ENCODE assay signal across 22 cellular contexts in genomic region chr10:22705534-22705933, GRCh38. TPM values are rescaled to one million over a fixed set of nuclear protein-coding genes. Genes with fewer than 3 reads are reported as not detected.
DNase-seq lines count a peak whose midpoint lies in the region; ATAC-seq and TF ChIP-seq lines count a peak whose summit lies in the region.
"Had no signal": no experiment of that assay in that cellular context is flagged by ENCODE, and none has a peak within 500 bp of the region (broad histone marks: within the 10 kb centered on the region; RNA-seq: fewer than 3 reads in every experiment).

No MANE protein-coding gene starts in this region.

- no peaks in the 10 kb centered on the region for H3K9me3 ChIP-seq in naive thymus-derived CD4-positive, alpha-beta T cell (ENCODE audit: control insufficient read depth in 2 of 3, low read length in 3 of 3)
- no peaks in the 10 kb centered on the region for H3K9me3 ChIP-seq in psoas muscle
- H3K9me3 ChIP-seq: adrenal gland, heart left ventricle, left ventricle myocardium inferior, uterus had no signal

- H3K36me3 Mint-ChIP-seq in CD14-positive monocyte = peaks cover 27 to 36% of the 10 kb centered on the region in 2 donors
- peaks cover 31% of the 10 kb centered on the region for H3K36me3 Mint-ChIP-seq in activated T-helper 17 cell treated with anti-CD3 and anti-CD28 coated beads, Interleukin-2, amount 50 U/mL, for 72 hours (ENCODE audit: low read depth)
- peaks cover 5 to 58% (median 38%) of the 10 kb centered on the region in 5 donors for H3K36me3 Mint-ChIP-seq in naive thymus-derived CD4-positive, alpha-beta T cell

- TF ChIP-seq CTCF in CD14-positive monocyte (IDR thresholded peaks at IDR 0.05) = no peak
- no peak for TF ChIP-seq CTCF in GM12865 (IDR thresholded peaks at IDR 0.05; ENCODE audit: insufficient read depth, low read depth, low read length, missing control alignments)
- no peak for TF ChIP-seq CTCF in psoas muscle (IDR thresholded peaks at IDR 0.05)

- no peaks in the 10 kb centered on the region for H3K27me3 ChIP-seq in naive thymus-derived CD4-positive, alpha-beta T cell (ENCODE audit: control insufficient read depth in 2 of 2, insufficient read depth in 2 of 2, low read length in 2 of 2)
- no peaks in the 10 kb centered on the region for H3K27me3 ChIP-seq in psoas muscle (ENCODE audit: insufficient read depth in 3 of 3, low read length in 2 of 3)
- H3K27me3 ChIP-seq: adrenal gland, heart left ventricle, uterus had no signal

- CTCF ChIA-PET in naive thymus-derived CD4-positive, alpha-beta T cell (lab: Charles Lee) = interaction anchor here (0.5 kb wide), 1 partner anchor 234 kb away, joined by 3 read pairs; no protein-coding TSS in a partner anchor

- intact Hi-C loops in CD14-positive monocyte (cut with micrococcal nuclease) = no loop called here
- intact Hi-C loops in naive thymus-derived CD4-positive, alpha-beta T cell (cut with micrococcal nuclease) = loop anchor here in 1 of 2 donors (2.0 kb wide), 1 partner anchor 15 kb away; no protein-coding TSS in a partner anchor
- intact Hi-C loops in psoas muscle (cut with DNase I) = no loop called here

- ATAC-seq in activated T-helper 17 cell treated with anti-CD3 and anti-CD28 coated beads, Interleukin-2, amount 50 U/mL, for 72 hours (replicated peaks) = no peak
- ATAC-seq in naive thymus-derived CD4-positive, alpha-beta T cell = no peak
- no peak for ATAC-seq in psoas muscle
- ATAC-seq: GM23338 had no signal

- peaks cover 54 to 96% of the 10 kb centered on the region in 2 donors for H3K4me1 ChIP-seq in naive thymus-derived CD4-positive, alpha-beta T cell (ENCODE audit: control insufficient read depth in 2 of 2, insufficient read depth in 2 of 2, low read length in 2 of 2)
- peaks cover 1% of the 10 kb centered on the region for H3K4me1 ChIP-seq in psoas muscle
- H3K4me1 ChIP-seq: uterus had no signal

- H3K27ac ChIP-seq in naive thymus-derived CD4-positive, alpha-beta T cell (ENCODE audit: low read depth, low read length) = no peak overlapping the region
- H3K27ac ChIP-seq in psoas muscle = no peak overlapping the region
- H3K27ac ChIP-seq: left ventricle myocardium inferior, uterus had no signal

- peaks cover 81% of the 10 kb centered on the region for H3K4me1 Mint-ChIP-seq in CD14-positive monocyte
- peaks cover 79% of the 10 kb centered on the region for H3K4me1 Mint-ChIP-seq in activated T-helper 17 cell treated with anti-CD3 and anti-CD28 coated beads, Interleukin-2, amount 50 U/mL, for 72 hours
- peaks cover 86 to 100% (median 99%) of the 10 kb centered on the region in 7 donors for H3K4me1 Mint-ChIP-seq in naive thymus-derived CD4-positive, alpha-beta T cell

- peak overlapping the region in 1 of 2 donors; percentile 32 for H3K4me3 Mint-ChIP-seq in CD14-positive monocyte
- H3K4me3 Mint-ChIP-seq in activated T-helper 17 cell treated with anti-CD3 and anti-CD28 coated beads, Interleukin-2, amount 50 U/mL, for 72 hours = peak overlapping the region; percentile 29
- H3K4me3 Mint-ChIP-seq in naive thymus-derived CD4-positive, alpha-beta T cell = peak overlapping the region in 7 of 10 donors; percentile 25 to 68 (median 55)
- H3K4me3 Mint-ChIP-seq: activated T-helper 1 cell treated with anti-CD3 and anti-CD28 coated beads, Interleukin-12 subunit alpha, Interleukin-12 subunit beta, Interleukin-2, Interleukin-4 antibody, amounts not matched to agents 30 ng/mL and 10 ng/mL and 1 ng/mL, durations not matched to agents 14 hours and 24 hours and 36 hours; GM23338 had no signal

- 97 to 99% (median 97%) methylated on average over 5 of the region's 5 CpGs for WGBS in psoas muscle, 3 donors

- H3K27me3 Mint-ChIP-seq in CD14-positive monocyte (ENCODE audit: low read depth in 3 of 3) = peaks cover 0 to 4% (median 2%) of the 10 kb centered on the region in 3 donors
- no peaks in the 10 kb centered on the region for H3K27me3 Mint-ChIP-seq in activated T-helper 17 cell treated with anti-CD3 and anti-CD28 coated beads, Interleukin-2, amount 50 U/mL, for 72 hours
- H3K27me3 Mint-ChIP-seq in naive thymus-derived CD4-positive, alpha-beta T cell = no peaks in the 10 kb centered on the region

- POLR2A ChIA-PET in naive thymus-derived CD4-positive, alpha-beta T cell (lab: Charles Lee) = interaction anchor here (0.8 to 2.1 kb wide), 6 partner anchors 23 to 51 kb away, joined by 3 to 10 read pairs (median 6); no protein-coding TSS in a partner anchor

- DNase-seq in CD14-positive monocyte (ENCODE audit: low spot score) (no peak), GM12865 (ENCODE audit: low read depth) (no peak), NCI-H2196 treated with DMSO at 0.1 percent for 48 hours (lab: John Stamatoyannopoulos, UW; ENCODE audit: unreplicated experiment) (no peak), SKM-1 (lab: John Stamatoyannopoulos, UW; ENCODE audit: unreplicated experiment) (no peak), psoas muscle (no peak)
- DNase-seq in naive thymus-derived CD4-positive, alpha-beta T cell = no peak
- DNase-seq in activated CD4-positive, alpha-beta T cell treated with anti-CD3 and anti-CD28 coated beads for 48 hours = no peak
- DNase-seq: ACHN; activated CD4-positive, alpha-beta T cell treated with anti-CD3 and anti-CD28 coated beads, Interleukin-2, amount 50 U/mL, for 4 hours; adrenal gland; C1 segment of cervical spinal cord; dermis blood vessel endothelial cell; GF-D8; heart left ventricle; left ventricle myocardium inferior; NCI-H1436; NCI-H526 treated with DMSO at 0.1 percent for 48 hours; stimulated activated CD4-positive, alpha-beta T cell treated with anti-CD3 and anti-CD28 coated beads, Interleukin-12 subunit alpha, Interleukin-12 subunit beta, amount 100 ng/mL, for 4 hours; uterus had no signal

- H3K4me3 ChIP-seq in GM12865 (ENCODE audit: low read depth, low read length) (peak overlapping the region; percentile 44), psoas muscle (no peak overlapping the region)
- H3K4me3 ChIP-seq in naive thymus-derived CD4-positive, alpha-beta T cell (ENCODE audit: low read length) = no peak overlapping the region
- H3K4me3 ChIP-seq: adrenal gland, GM23338, heart left ventricle, left ventricle myocardium inferior, uterus had no signal

- peak overlapping the region; percentile 71 to 93 (median 80) for H3K27ac Mint-ChIP-seq in CD14-positive monocyte
- peak overlapping the region; percentile 11 for H3K27ac Mint-ChIP-seq in activated T-helper 17 cell treated with anti-CD3 and anti-CD28 coated beads, Interleukin-2, amount 50 U/mL, for 72 hours
- peak overlapping the region in 7 of 9 donors; percentile 61 to 91 (median 71) for H3K27ac Mint-ChIP-seq in naive thymus-derived CD4-positive, alpha-beta T cell
- H3K27ac Mint-ChIP-seq: activated T-helper 1 cell treated with anti-CD3 and anti-CD28 coated beads, Interleukin-12 subunit alpha, Interleukin-12 subunit beta, Interleukin-2, Interleukin-4 antibody, amounts not matched to agents 30 ng/mL and 10 ng/mL and 1 ng/mL, durations not matched to agents 14 hours and 24 hours and 36 hours; GM23338 had no signal

- no peaks in the 10 kb centered on the region for H3K36me3 ChIP-seq in naive thymus-derived CD4-positive, alpha-beta T cell (ENCODE audit: control insufficient read depth in 2 of 3, insufficient read depth in 3 of 3, low read length in 3 of 3)
- H3K36me3 ChIP-seq in psoas muscle (ENCODE audit: insufficient read depth in 1 of 2, low read depth in 1 of 2) = no peaks in the 10 kb centered on the region
- H3K36me3 ChIP-seq: adrenal gland, heart left ventricle, left ventricle myocardium inferior, uterus had no signal

- peaks cover 10 to 16% (median 11%) of the 10 kb centered on the region in 7 donors for H3K9me3 Mint-ChIP-seq in CD14-positive monocyte
- H3K9me3 Mint-ChIP-seq in activated T-helper 17 cell treated with anti-CD3 and anti-CD28 coated beads, Interleukin-2, amount 50 U/mL, for 72 hours = no peaks in the 10 kb centered on the region
- peaks cover 0 to 4% (median 0%) of the 10 kb centered on the region in 11 donors for H3K9me3 Mint-ChIP-seq in naive thymus-derived CD4-positive, alpha-beta T cell
- H3K9me3 Mint-ChIP-seq: activated T-helper 1 cell treated with anti-CD3 and anti-CD28 coated beads, Interleukin-12 subunit alpha, Interleukin-12 subunit beta, Interleukin-2, Interleukin-4 antibody, amounts not matched to agents 30 ng/mL and 10 ng/mL and 1 ng/mL, durations not matched to agents 14 hours and 24 hours and 36 hours; GM23338 had no signal

RNA-seq across cellular contexts. Expression of gene PIP4K2A, which starts 8.8 kb away (rescaled TPM):
- 10 to 100 TPM in 1 of 2 donors, 1 to 10 TPM in 1; 9.7 to 16.6 TPM for polyA plus RNA-seq in CD14-positive monocyte
- 100 to 1,000 TPM in 1 of 2 donors, 10 to 100 TPM in 1; 86.1 to 111 TPM for total RNA-seq in activated T-helper 17 cell treated with anti-CD3 and anti-CD28 coated beads, Interleukin-2, amount 50 U/mL, for 72 hours
- 100 to 1,000 TPM; 110 to 152 (median 140) TPM for total RNA-seq in naive thymus-derived CD4-positive, alpha-beta T cell
- polyA plus RNA-seq in naive thymus-derived CD4-positive, alpha-beta T cell = 10 to 100 TPM; 40.9 to 43.5 TPM
- 1 to 10 TPM; 5.9 to 9.7 (median 8.0) TPM for total RNA-seq in psoas muscle
- 1 to 10 TPM; 2.3 to 7.6 (median 4.3) TPM for polyA plus RNA-seq in psoas muscle

Comparison
In these comparisons a context has a peak if more than half of its experiments do, and no peak if none do; other contexts are left out.
1. H3K27ac Mint-ChIP-seq: peak in every context shown above with its lines; median percentile 80 in CD14-positive monocyte; 71 in naive thymus-derived CD4-positive, alpha-beta T cell; 11 in activated T-helper 17 cell treated with anti-CD3 and anti-CD28 coated beads, Interleukin-2, amount 50 U/mL, for 72 hours.
2. RNA of gene PIP4K2A, which starts 8.8 kb away (total RNA-seq): 110 to 152 TPM in naive thymus-derived CD4-positive, alpha-beta T cell and 86.1 to 111 TPM in activated T-helper 17 cell treated with anti-CD3 and anti-CD28 coated beads, Interleukin-2, amount 50 U/mL, for 72 hours; 5.9 to 9.7 TPM in psoas muscle; every median in the first group is over 4 times any median in the second.